Comparison of ENCODE assay signal across 19 cellular contexts in the genomic region with DNA sequence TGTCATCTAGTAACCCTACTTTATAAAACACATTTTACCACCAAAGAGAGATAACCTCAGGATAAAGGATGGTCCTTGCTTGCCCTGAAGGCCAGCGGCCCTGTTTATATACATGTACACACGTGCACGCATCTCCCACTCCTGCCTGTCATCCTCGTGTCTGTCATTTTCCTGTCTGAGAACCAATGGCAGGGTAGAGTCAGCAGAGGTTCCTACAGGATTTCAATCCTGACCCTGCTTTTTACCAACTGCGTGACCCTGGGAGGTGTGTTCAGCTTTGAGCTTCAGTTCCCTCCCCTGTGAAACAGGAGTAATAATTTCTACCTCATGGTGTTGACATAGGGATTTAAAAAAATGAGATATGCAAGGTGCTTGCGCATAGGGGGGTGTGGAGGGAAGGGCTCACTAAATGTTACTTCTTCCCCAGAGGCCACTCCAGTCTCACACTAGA. TPM values are rescaled to one million over a fixed set of nuclear protein-coding genes. Genes with fewer than 3 reads are reported as not detected.
DNase-seq lines count a peak whose midpoint lies in the region; ATAC-seq, FAIRE-seq and TF ChIP-seq lines count a peak whose summit lies in the region.
"Had no signal": no experiment of that assay in that cellular context is flagged by ENCODE, and none has a peak within 500 bp of the region (broad histone marks: within the 10 kb centered on the region; RNA-seq: fewer than 3 reads in every experiment).

No MANE protein-coding gene starts in this region.

- peaks cover 86% of the 10 kb centered on the region for H3K36me3 Mint-ChIP-seq in CD8-positive, alpha-beta T cell

- no peaks in the 10 kb centered on the region for H3K4me1 ChIP-seq in CD8-positive, alpha-beta T cell (ENCODE audit: insufficient read depth, low read length)
- H3K4me1 ChIP-seq in MM.1S (ENCODE audit: low read length), result peaks cover 19% of the 10 kb centered on the region
- H3K4me1 ChIP-seq in parathyroid adenoma, result no peaks in the 10 kb centered on the region
- peaks cover 0 to 14% (median 11%) of the 10 kb centered on the region in 4 donors for H3K4me1 ChIP-seq in Peyer's patch

- no peak for TF ChIP-seq POLR2A in Peyer's patch (IDR thresholded peaks at IDR 0.05)

- no peak for FAIRE-seq in HTR-8/SVneo (lab: Jason Lieb, UNC)
- FAIRE-seq in D721Med (lab: Jason Lieb, UNC), result no peak

- CTCF ChIA-PET in CD8-positive, alpha-beta T cell (lab: Charles Lee), result interaction anchor here (1.0 to 2.8 kb wide), 4 partner anchors 11 to 168 kb away, joined by 3 to 16 read pairs (median 8); no protein-coding TSS in a partner anchor

- H3K27me3 Mint-ChIP-seq in CD8-positive, alpha-beta T cell (ENCODE audit: low read depth), result no peaks in the 10 kb centered on the region
- H3K27me3 Mint-ChIP-seq: activated CD4-positive, alpha-beta memory T cell treated with anti-CD3 and anti-CD28 coated beads, Interleukin-2, amount 10 ng/mL, durations not matched to agents 7 days and 5 days had no signal

- no peaks in the 10 kb centered on the region for H3K4me1 Mint-ChIP-seq in CD8-positive, alpha-beta T cell (ENCODE audit: low read depth)
- H3K4me1 Mint-ChIP-seq: endodermal cell had no signal

- TF ChIP-seq CTCF in CD8-positive, alpha-beta T cell (IDR thresholded peaks at IDR 0.05), result no peak
- no peak for TF ChIP-seq CTCF in MM.1S (IDR thresholded peaks at IDR 0.05; ENCODE audit: low read length)
- TF ChIP-seq CTCF in parathyroid adenoma (IDR thresholded peaks at IDR 0.05), result no peak
- no peak for TF ChIP-seq CTCF in D721Med (IDR thresholded peaks at IDR 0.05; ENCODE audit: insufficient read depth, missing control alignments)
- TF ChIP-seq CTCF in Peyer's patch (IDR thresholded peaks at IDR 0.05), result no peak

- H3K9me3 Mint-ChIP-seq in CD8-positive, alpha-beta T cell, result no peaks in the 10 kb centered on the region
- H3K9me3 Mint-ChIP-seq: activated CD4-positive, alpha-beta memory T cell treated with anti-CD3 and anti-CD28 coated beads, Interleukin-2, amount 10 ng/mL, durations not matched to agents 7 days and 5 days; endodermal cell had no signal

- H3K9me2 ChIP-seq in MM.1S (replicated peaks; ENCODE audit: insufficient read depth, low read length), result no peaks in the 10 kb centered on the region

- no peak overlapping the region for H3K9ac ChIP-seq in MM.1S (ENCODE audit: low read length)
- H3K9ac ChIP-seq in parathyroid adenoma, result no peak overlapping the region

- H3K4me3 Mint-ChIP-seq in CD8-positive, alpha-beta T cell, result no peak overlapping the region
- H3K4me3 Mint-ChIP-seq: activated CD4-positive, alpha-beta memory T cell treated with anti-CD3 and anti-CD28 coated beads, Interleukin-2, amount 10 ng/mL, durations not matched to agents 7 days and 5 days; endodermal cell had no signal

- H2AFZ ChIP-seq in MM.1S (ENCODE audit: low read length) (no peak overlapping the region), parathyroid adenoma (no peak overlapping the region)
- H2AFZ ChIP-seq: PC-9 had no signal

- H3K27me3 ChIP-seq in CD8-positive, alpha-beta T cell (ENCODE audit: insufficient read depth, low read length), result no peaks in the 10 kb centered on the region
- H3K27me3 ChIP-seq in MM.1S (replicated peaks; ENCODE audit: insufficient read depth, low read length) (no peaks in the 10 kb centered on the region), parathyroid adenoma (ENCODE audit: control insufficient read depth, insufficient read depth, low read length) (no peaks in the 10 kb centered on the region), Peyer's patch (no peaks in the 10 kb centered on the region)
- H3K27me3 ChIP-seq: neutrophil, right lobe of liver had no signal

- H3K4me3 ChIP-seq in CD8-positive, alpha-beta T cell (ENCODE audit: low read depth, low read length), result no peak overlapping the region
- H3K4me3 ChIP-seq in MM.1S (ENCODE audit: low read length) (no peak overlapping the region), parathyroid adenoma (ENCODE audit: low read depth, low read length) (no peak overlapping the region), Peyer's patch (no peak overlapping the region)
- H3K4me3 ChIP-seq: PC-9, right lobe of liver had no signal

- no peak for DNase-seq in CD8-positive, alpha-beta T cell
- no peak for DNase-seq in MM.1S
- peak; percentile 24 for DNase-seq in amniotic epithelial cell (ENCODE audit: low read depth)
- DNase-seq in HTR-8/SVneo (ENCODE audit: insufficient read length, low spot score), result no peak
- no peak for DNase-seq in D721Med (ENCODE audit: insufficient read length, low spot score)
- no peak for DNase-seq in Peyer's patch
- DNase-seq: activated CD4-positive, alpha-beta memory T cell treated with anti-CD3 and anti-CD28 coated beads, Interleukin-2, amount 10 ng/mL, durations not matched to agents 7 days and 5 days; amniotic stem cell; cerebellar nuclear complex; endodermal cell; hippocampal formation; kidney glomerular epithelial cell; PC-9; stimulated activated CD4-positive, alpha-beta T cell treated with anti-CD3 and anti-CD28 coated beads, Interleukin-1b, Interleukin-23, amount 100 ng/mL, for 48 hours; substantia nigra had no signal

- H3F3A ChIP-seq in MM.1S (ENCODE audit: insufficient read depth, low read length), result peaks cover 4% of the 10 kb centered on the region; the same call in 1 of the 2 replicates

- ATAC-seq in CD8-positive, alpha-beta T cell, result no peak

- peaks cover 68% of the 10 kb centered on the region for H3K36me3 ChIP-seq in CD8-positive, alpha-beta T cell (ENCODE audit: insufficient read depth, low read length)
- H3K36me3 ChIP-seq in MM.1S (replicated peaks; ENCODE audit: insufficient read depth, low read length), result 0 out of 2 replicates have a peak, but pooled peaks cover 2% of the 10 kb centered on the region
- no peaks in the 10 kb centered on the region for H3K36me3 ChIP-seq in parathyroid adenoma (ENCODE audit: control insufficient read depth, insufficient read depth, low read length)
- peaks cover 0 to 36% (median 0%) of the 10 kb centered on the region in 3 donors for H3K36me3 ChIP-seq in Peyer's patch
- H3K36me3 ChIP-seq: right lobe of liver had no signal

- H3K9me3 ChIP-seq in CD8-positive, alpha-beta T cell (ENCODE audit: low read length), result no peaks in the 10 kb centered on the region
- H3K9me3 ChIP-seq in MM.1S (replicated peaks; ENCODE audit: insufficient read depth, low read length) (no peaks in the 10 kb centered on the region), parathyroid adenoma (ENCODE audit: control insufficient read depth, low read length) (no peaks in the 10 kb centered on the region), Peyer's patch (no peaks in the 10 kb centered on the region)
- H3K9me3 ChIP-seq: neutrophil, right lobe of liver had no signal

- H3K27ac Mint-ChIP-seq in CD8-positive, alpha-beta T cell, result peak overlapping the region; percentile 60
- H3K27ac Mint-ChIP-seq: activated CD4-positive, alpha-beta memory T cell treated with anti-CD3 and anti-CD28 coated beads, Interleukin-2, amount 10 ng/mL, durations not matched to agents 7 days and 5 days; endodermal cell had no signal

- H3K79me2 ChIP-seq in MM.1S (ENCODE audit: low read length), result no peaks in the 10 kb centered on the region
- H3K79me2 ChIP-seq in parathyroid adenoma, result no peaks in the 10 kb centered on the region

- intact Hi-C loops in CD8-positive, alpha-beta T cell (cut with DNase I, micrococcal nuclease), result no loop called here

- H3K4me2 ChIP-seq in MM.1S (ENCODE audit: low read depth, low read length), result peak overlapping the region; percentile 22; the same call in 1 of the 2 replicates
- H3K4me2 ChIP-seq in parathyroid adenoma (ENCODE audit: low read length), result no peak overlapping the region
- H3K4me2 ChIP-seq: PC-9 had no signal

- H4K20me1 ChIP-seq in MM.1S (ENCODE audit: insufficient read depth, low read length), result no peaks in the 10 kb centered on the region

- POLR2A ChIA-PET in CD8-positive, alpha-beta T cell (lab: Charles Lee), result no interaction called here

- no peak overlapping the region for H3K27ac ChIP-seq in CD8-positive, alpha-beta T cell (ENCODE audit: low read depth, low read length)
- H3K27ac ChIP-seq in MM.1S (ENCODE audit: low read length), result 0 out of 2 replicates have a peak overlapping the region, but pooled peaks have one; percentile 1
- peak overlapping the region; percentile 29 for H3K27ac ChIP-seq in parathyroid adenoma
- H3K27ac ChIP-seq in Peyer's patch, result peak overlapping the region in 2 of 4 donors; percentile 8 to 55
- H3K27ac ChIP-seq: neutrophil, PC-9, right lobe of liver, VCaP had no signal

RNA-seq across cellular contexts. Expression of a gene that starts 12.3 kb away (rescaled TPM):
- total RNA-seq in CD8-positive, alpha-beta T cell, result 100 to 1,000 TPM; 209 to 213 TPM
- total RNA-seq in Peyer's patch, result 10 to 100 TPM in 2 of 4 donors, 1 to 10 TPM in 2; 7.4 to 35.5 (median 10.0) TPM

RNA-seq across cellular contexts. Expression of a gene that starts 24.8 kb away (rescaled TPM):
- 10 to 100 TPM; 24.6 to 25.2 TPM for total RNA-seq in CD8-positive, alpha-beta T cell
- 10 to 100 TPM in 3 of 4 donors, 1 to 10 TPM in 1; 5.6 to 31.4 (median 17.5) TPM for total RNA-seq in Peyer's patch

Comparison
In these comparisons a context has a peak if more than half of its experiments do, and no peak if none do; other contexts are left out.
1. RNA of a gene that starts 12.3 kb away (total RNA-seq): 209 to 213 TPM in CD8-positive, alpha-beta T cell; 7.4 to 35.5 TPM in Peyer's patch; every median in the first group is over 4 times any median in the second.